16 cellular contexts compared by ENCODE assay signal in genomic region chr9:128049788-128050187, GRCh38.
"Had no signal": no experiment of that assay in that cellular context is flagged by ENCODE, and none has a peak within 500 bp of the region (broad histone marks: within the 10 kb centered on the region; RNA-seq: fewer than 3 reads in every experiment).

No MANE protein-coding gene starts in this region.

- H3K9me3 Mint-ChIP-seq: activated naive CD4-positive, alpha-beta T cell treated with anti-CD3 and anti-CD28 coated beads, Interleukin-2, amount 50 U/mL, for 72 hours; central memory CD8-positive, alpha-beta T cell; effector memory CD8-positive, alpha-beta T cell; stimulated activated naive B cell treated with anti-CD40 and anti-IgM and Interleukin-4, amounts not matched to agents 10 μg/mL and 1 μg/mL and 100 μg/mL, for 72 hours had no signal

- H3K9me3 ChIP-seq: body of pancreas, neutrophil, spleen had no signal

- H3K36me3 Mint-ChIP-seq: activated naive CD4-positive, alpha-beta T cell treated with anti-CD3 and anti-CD28 coated beads, Interleukin-2, amount 50 U/mL, for 72 hours; naive B cell; stimulated activated naive B cell treated with anti-CD40 and anti-IgM and Interleukin-4, amounts not matched to agents 10 μg/mL and 1 μg/mL and 100 μg/mL, for 72 hours had no signal

- H3K4me3 ChIP-seq: body of pancreas, spleen had no signal

- DNase-seq: amniotic stem cell; body of pancreas; effector memory CD8-positive, alpha-beta T cell; hippocampal formation; kidney glomerular epithelial cell; naive B cell; posterior cingulate gyrus; right cardiac atrium; spleen; stimulated activated CD4-positive, alpha-beta T cell treated with anti-CD3 and anti-CD28 coated beads, Interleukin-1b, Interleukin-23, amount 100 ng/mL, for 48 hours; stimulated activated naive B cell treated with anti-CD40 and anti-IgM and Interleukin-4, amounts not matched to agents 10 μg/mL and 1 μg/mL and 100 μg/mL, for 72 hours; trophoblast cell had no signal

- H3K27me3 ChIP-seq: body of pancreas, neutrophil, spleen had no signal

- H3K36me3 ChIP-seq: neutrophil, spleen had no signal

- H3K4me3 Mint-ChIP-seq: central memory CD8-positive, alpha-beta T cell; effector memory CD8-positive, alpha-beta T cell; naive B cell; stimulated activated naive B cell treated with anti-CD40 and anti-IgM and Interleukin-4, amounts not matched to agents 10 μg/mL and 1 μg/mL and 100 μg/mL, for 72 hours had no signal

- H3K27me3 Mint-ChIP-seq: central memory CD8-positive, alpha-beta T cell; effector memory CD8-positive, alpha-beta T cell; naive B cell; stimulated activated naive B cell treated with anti-CD40 and anti-IgM and Interleukin-4, amounts not matched to agents 10 μg/mL and 1 μg/mL and 100 μg/mL, for 72 hours had no signal

- H3K27ac Mint-ChIP-seq: activated naive CD4-positive, alpha-beta T cell treated with anti-CD3 and anti-CD28 coated beads, Interleukin-2, amount 50 U/mL, for 72 hours; effector memory CD8-positive, alpha-beta T cell; stimulated activated naive B cell treated with anti-CD40 and anti-IgM and Interleukin-4, amounts not matched to agents 10 μg/mL and 1 μg/mL and 100 μg/mL, for 72 hours had no signal

- H3K4me1 Mint-ChIP-seq: central memory CD8-positive, alpha-beta T cell had no signal

- H3K27ac ChIP-seq: body of pancreas, neutrophil had no signal

- ATAC-seq: activated CD4-positive, CD25-positive, alpha-beta regulatory T cell treated with anti-CD3 and anti-CD28 coated beads, Interleukin-2, amount 50 U/mL, for 24 hours; activated naive CD4-positive, alpha-beta T cell treated with anti-CD3 and anti-CD28 coated beads, Interleukin-2, amount 50 U/mL, for 72 hours; body of pancreas; effector memory CD8-positive, alpha-beta T cell; right cardiac atrium; stimulated activated naive B cell treated with anti-CD40 and anti-IgM and Interleukin-4, amounts not matched to agents 10 μg/mL and 1 μg/mL and 100 μg/mL, for 72 hours had no signal
